14 cellular contexts compared by ENCODE assay signal in genomic region chr9:73116030-73116429, GRCh38. TPM values are rescaled to one million over a fixed set of nuclear protein-coding genes. Genes with fewer than 3 reads are reported as not detected.
A peak's percentile ranks its signal among the peaks of the same experiment; 100 is the strongest.
DNase-seq lines count a peak whose midpoint lies in the region; ATAC-seq and TF ChIP-seq lines count a peak whose summit lies in the region.
"Had no signal": no experiment of that assay in that cellular context is flagged by ENCODE, and none has a peak within 500 bp of the region (broad histone marks: within the 10 kb centered on the region; RNA-seq: fewer than 3 reads in every experiment).

No MANE protein-coding gene starts in this region.

- H4K20me1 ChIP-seq in PC-9 (ENCODE audit: insufficient read depth), result no peaks in the 10 kb centered on the region

- DNase-seq in AG04450 (ENCODE audit: low read depth, low spot score), result peak; percentile 7
- no peak for DNase-seq in PC-9
- DNase-seq in fibroblast of peridontal ligament (ENCODE audit: extremely low read depth), result peak; percentile 87
- DNase-seq in WERI-Rb-1, result no peak
- DNase-seq in NCI-H146 (lab: John Stamatoyannopoulos, UW), result no peak
- DNase-seq: DMS 273 treated with DMSO at 0.1 percent for 48 hours, H7, immature natural killer cell had no signal

- H3K36me3 ChIP-seq in PC-9 (ENCODE audit: low read depth) (no peaks in the 10 kb centered on the region), WERI-Rb-1 (no peaks in the 10 kb centered on the region)
- H3K36me3 ChIP-seq: ascending aorta, tibial nerve had no signal

- no peak overlapping the region for H3K4me3 ChIP-seq in AG04450 (ENCODE audit: low read depth, low read length)
- H3K4me3 ChIP-seq in PC-9, result no peak overlapping the region
- no peak overlapping the region for H3K4me3 ChIP-seq in WERI-Rb-1 (ENCODE audit: low read depth, low read length)
- H3K4me3 ChIP-seq: ascending aorta, skin epidermis, tibial nerve had no signal

- no peaks in the 10 kb centered on the region for H3K79me2 ChIP-seq in PC-9 (ENCODE audit: low read depth)

- ATAC-seq in GM21447 (IDR thresholded peaks at IDR 0.05; ENCODE audit: unreplicated experiment) (peak; percentile 60), HG02642 (IDR thresholded peaks at IDR 0.05; ENCODE audit: poor library complexity, unreplicated experiment) (no peak), GM18858 (IDR thresholded peaks at IDR 0.05; ENCODE audit: unreplicated experiment) (no peak)

- H3K27ac ChIP-seq in AG04450 (ENCODE audit: low read depth, low read length) (no peak overlapping the region), PC-9 (peak overlapping the region; percentile 51), WERI-Rb-1 (no peak overlapping the region)

- BruUV-seq in PC-9 (replicated peaks; lab: Mats Ljungman, UMichigan), result no TSS peak

- H3K9me3 ChIP-seq in AG04450 (ENCODE audit: control insufficient read depth, insufficient read depth, low read length), result no peaks in the 10 kb centered on the region
- peaks cover 16% of the 10 kb centered on the region for H3K9me3 ChIP-seq in PC-9 (ENCODE audit: insufficient read depth, low read depth)
- no peaks in the 10 kb centered on the region for H3K9me3 ChIP-seq in WERI-Rb-1 (ENCODE audit: severe bottlenecking)
- H3K9me3 ChIP-seq: ascending aorta, tibial nerve had no signal

- no peaks in the 10 kb centered on the region for H3K9me2 ChIP-seq in PC-9 (ENCODE audit: insufficient read depth)

- intact Hi-C loops in PC-9 (cut with micrococcal nuclease; ENCODE audit: unreplicated experiment), result no loop called here

- H3K27me3 ChIP-seq in AG04450 (ENCODE audit: control insufficient read depth, insufficient read depth, low read length), result no peaks in the 10 kb centered on the region
- no peaks in the 10 kb centered on the region for H3K27me3 ChIP-seq in PC-9 (ENCODE audit: insufficient read depth, low read depth)
- H3K27me3 ChIP-seq in WERI-Rb-1 (ENCODE audit: insufficient read depth, low read depth, severe bottlenecking), result no peaks in the 10 kb centered on the region
- H3K27me3 ChIP-seq: ascending aorta, tibial nerve had no signal

- TF ChIP-seq CTCF in AG04450 (IDR thresholded peaks at IDR 0.05; ENCODE audit: low read depth, low read length) (no peak), PC-9 (conservative IDR thresholded peaks at IDR 0.05) (no peak), WERI-Rb-1 (IDR thresholded peaks at IDR 0.05; ENCODE audit: low read depth, low read length) (no peak)

- POLR2A ChIA-PET in AG04450 (lab: Yijun Ruan, JAX), result no interaction called here
- POLR2A ChIA-PET in PC-9 (lab: Charles Lee; ENCODE audit: unreplicated experiment), result no interaction called here

- H3K4me1 ChIP-seq in PC-9 (replicated peaks; ENCODE audit: insufficient read depth), result peaks cover 30% of the 10 kb centered on the region
- H3K4me1 ChIP-seq: ascending aorta had no signal

- no peak overlapping the region for H2AFZ ChIP-seq in PC-9

- CTCF ChIA-PET in AG04450 (lab: Charles Lee) (interaction anchor here (8.1 kb wide), 1 partner anchor 8 kb away, joined by 43 read pairs; no protein-coding TSS in a partner anchor), PC-9 (lab: Charles Lee) (no interaction called here)

- H3F3A ChIP-seq in PC-9 (ENCODE audit: insufficient read depth, low read depth), result no peaks in the 10 kb centered on the region

- H3K4me2 ChIP-seq in PC-9, result no peak overlapping the region

RNA-seq across cellular contexts. Expression of gene ANXA1, which starts 35.6 kb away (rescaled TPM):
- 425 and 596 TPM in 2 replicates for polyA plus RNA-seq in AG04450 (2011; rRNA removed)
- polyA minus RNA-seq in AG04450 (2011; rRNA and poly(A)+ RNA removed), result 136 and 158 TPM in 2 replicates
- 653 and 753 TPM in 2 replicates for total RNA-seq in PC-9 (2021)

Comparison
In these comparisons a context has a peak if more than half of its experiments do, and no peak if none do; other contexts are left out.
1. DNase-seq: peak in AG04450 (single experiment) and fibroblast of peridontal ligament (single experiment); none in PC-9 (0 of 2), WERI-Rb-1 (single experiment) and NCI-H146 (single experiment).